Comparison of ENCODE assay signal across 26 cellular contexts in genomic region chr1:61645476-61645875, GRCh38.
"Had no signal": no experiment of that assay in that cellular context is flagged by ENCODE, and none has a peak within 500 bp of the region (broad histone marks: within the 10 kb centered on the region; RNA-seq: fewer than 3 reads in every experiment).

No MANE protein-coding gene starts in this region.

- DNase-seq: colonic mucosa; effector memory CD4-positive, alpha-beta T cell; foreskin keratinocyte; heart right ventricle; immature natural killer cell; left ventricle myocardium superior; lower lobe of right lung; mucosa of descending colon; naive B cell; stimulated activated CD4-positive, alpha-beta T cell treated with anti-CD3 and anti-CD28 coated beads, Interleukin-12 subunit alpha, Interleukin-12 subunit beta, amount 100 ng/mL, for 4 hours; stimulated activated CD4-positive, alpha-beta T cell treated with anti-CD3 and anti-CD28 coated beads, Interleukin-1b, Interleukin-23, amount 100 ng/mL, for 48 hours; stimulated activated CD4-positive, alpha-beta T cell treated with anti-CD3 and anti-CD28 coated beads, Interleukin-4, amount 100 ng/mL, for 1 hour; stimulated activated CD8-positive, alpha-beta memory T cell treated with anti-CD3 and anti-CD28 coated beads, Interleukin-4, amount 100 ng/mL, for 48 hours; stimulated activated naive CD4-positive, alpha-beta T cell; stimulated activated naive CD8-positive, alpha-beta T cell treated with anti-CD3 and anti-CD28 coated beads, Interleukin-15, amount 100 ng/mL, for 72 hours; testis; tibial artery had no signal

- H3K36me3 ChIP-seq: colonic mucosa, esophagus muscularis mucosa, gastroesophageal sphincter, heart right ventricle, lower lobe of right lung, neutrophil, prostate gland, right atrium auricular region, tibial artery had no signal

- ATAC-seq: foreskin keratinocyte; gastroesophageal sphincter; heart right ventricle; left ventricle myocardium superior; lower lobe of right lung; mucosa of descending colon; natural killer cell treated with Interleukin-12 subunit alpha and Interleukin-12 subunit beta and Interleukin-15 and Interleukin-18, amount 100 ng/mL, for 72 hours; sciatic nerve; stimulated activated naive CD8-positive, alpha-beta T cell treated with anti-CD3 and anti-CD28 coated beads, Interleukin-15, amount 100 ng/mL, for 72 hours had no signal

- H3K27ac ChIP-seq: colonic mucosa, esophagus muscularis mucosa, foreskin keratinocyte, gastroesophageal sphincter, heart right ventricle, lower lobe of right lung, neutrophil, parathyroid adenoma, prostate gland, right atrium auricular region, testis, tibial artery had no signal

- H3K27me3 ChIP-seq: colonic mucosa, esophagus muscularis mucosa, foreskin keratinocyte, gastroesophageal sphincter, heart right ventricle, neutrophil, right atrium auricular region, testis, tibial artery had no signal

- H3K4me1 ChIP-seq: colonic mucosa, foreskin keratinocyte, parathyroid adenoma had no signal

- H3K4me3 ChIP-seq: colonic mucosa, esophagus muscularis mucosa, gastroesophageal sphincter, heart right ventricle, lower lobe of right lung, mucosa of descending colon, prostate gland, right atrium auricular region, smooth muscle cell, testis, tibial artery had no signal

- H3K9me3 ChIP-seq: colonic mucosa, esophagus muscularis mucosa, gastroesophageal sphincter, heart right ventricle, lower lobe of right lung, mucosa of descending colon, neutrophil, prostate gland, right atrium auricular region, testis, tibial artery had no signal
